18 cellular contexts compared by ENCODE assay signal in genomic region chr21:32452641-32453040, GRCh38.
"Had no signal": no experiment of that assay in that cellular context is flagged by ENCODE, and none has a peak within 500 bp of the region (broad histone marks: within the 10 kb centered on the region; RNA-seq: fewer than 3 reads in every experiment).

No MANE protein-coding gene starts in this region.

- H3K27me3 Mint-ChIP-seq: central memory CD8-positive, alpha-beta T cell; naive thymus-derived CD8-positive, alpha-beta T cell had no signal

- H3K36me3 ChIP-seq: neutrophil, transverse colon had no signal

- H3K27me3 ChIP-seq: esophagus squamous epithelium, hepatocyte, neutrophil, transverse colon had no signal

- H3K9me3 ChIP-seq: esophagus squamous epithelium, mucosa of descending colon, neutrophil, transverse colon had no signal

- H3K4me3 Mint-ChIP-seq: central memory CD8-positive, alpha-beta T cell; naive thymus-derived CD8-positive, alpha-beta T cell had no signal

- H3K4me3 ChIP-seq: esophagus squamous epithelium, hepatocyte, mucosa of descending colon, transverse colon had no signal

- DNase-seq: effector memory CD4-positive, alpha-beta T cell; esophagus squamous epithelium; foreskin fibroblast; head of caudate nucleus; kidney; left cardiac atrium; left ventricle myocardium superior; mucosa of descending colon; naive thymus-derived CD8-positive, alpha-beta T cell; stimulated activated CD4-positive, alpha-beta T cell treated with anti-CD3 and anti-CD28 coated beads, Interleukin-2, amount 100 ng/mL, for 24 hours; stimulated activated CD4-positive, alpha-beta T cell treated with anti-CD3 and anti-CD28 coated beads, Interleukin-4, amount 100 ng/mL, for 4 hours; stimulated activated naive CD4-positive, alpha-beta T cell; transverse colon had no signal

- ATAC-seq: left cardiac atrium; left ventricle myocardium superior; mucosa of descending colon; naive thymus-derived CD8-positive, alpha-beta T cell; sciatic nerve had no signal

- H3K9me3 Mint-ChIP-seq: central memory CD8-positive, alpha-beta T cell; naive thymus-derived CD8-positive, alpha-beta T cell had no signal

- H3K27ac ChIP-seq: epithelial cell of prostate, hepatocyte, neutrophil, transverse colon had no signal
